Comparison of ENCODE assay signal across 20 cellular contexts in the genomic region with DNA sequence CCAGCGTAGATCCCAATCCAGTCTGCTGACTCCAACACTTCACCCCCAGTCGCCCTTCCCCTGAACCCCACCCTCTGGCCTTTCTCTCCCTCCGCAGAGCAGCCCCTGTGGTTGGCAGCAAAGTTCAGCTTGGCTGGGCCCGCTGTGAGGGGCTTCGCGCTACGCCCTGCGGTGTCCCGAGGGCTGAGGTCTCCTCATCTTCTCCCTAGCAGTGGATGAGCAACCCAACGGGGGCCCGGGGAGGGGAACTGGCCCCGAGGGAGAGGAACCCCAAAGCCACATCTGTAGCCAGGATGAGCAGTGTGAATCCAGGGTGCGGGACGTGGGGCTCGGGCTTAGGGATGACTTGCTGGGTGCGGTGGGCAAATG. TPM values are rescaled to one million over a fixed set of nuclear protein-coding genes. Genes with fewer than 3 reads are reported as not detected.
A peak's percentile ranks its signal among the peaks of the same experiment; 100 is the strongest.
DNase-seq lines count a peak whose midpoint lies in the region; ATAC-seq and TF ChIP-seq lines count a peak whose summit lies in the region.
"Had no signal": no experiment of that assay in that cellular context is flagged by ENCODE, and none has a peak within 500 bp of the region (broad histone marks: within the 10 kb centered on the region; RNA-seq: fewer than 3 reads in every experiment).

No MANE protein-coding gene starts in this region.

- H3K27me3 ChIP-seq in mucosa of rectum (ENCODE audit: control insufficient read depth in 2 of 2, insufficient read depth in 2 of 2, low read length in 2 of 2) = peaks cover 22 to 35% of the 10 kb centered on the region in 2 donors
- peaks cover 43% of the 10 kb centered on the region for H3K27me3 ChIP-seq in suprapubic skin

- peak overlapping the region in 1 of 2 donors; percentile 6 for H3K9ac ChIP-seq in mucosa of rectum (ENCODE audit: low read depth in 1 of 2, low read length in 2 of 2)

- POLR2A ChIA-PET in activated B cell treated with CpG ODN at 0.5 μM for 24 hours (lab: Charles Lee) = no interaction called here

- H3K27ac ChIP-seq in mucosa of rectum (ENCODE audit: low read depth in 2 of 2, low read length in 2 of 2) (peak overlapping the region; percentile 23 to 52), suprapubic skin (peak overlapping the region; percentile 13)
- H3K27ac ChIP-seq: neutrophil, RWPE1 had no signal

- TF ChIP-seq CTCF in activated B cell treated with CpG ODN at 0.5 μM for 24 hours (IDR thresholded peaks at IDR 0.05) (no peak), endothelial cell (IDR thresholded peaks at IDR 0.05; ENCODE audit: unreplicated experiment) (no peak), suprapubic skin (IDR thresholded peaks at IDR 0.05) (no peak)

- H3K4me1 Mint-ChIP-seq in activated B cell treated with CpG ODN at 0.5 μM for 24 hours (peaks cover 10% of the 10 kb centered on the region), endothelial cell (ENCODE audit: unreplicated experiment) (peaks cover 5% of the 10 kb centered on the region)
- H3K4me1 Mint-ChIP-seq: GM23338 had no signal

- peak; percentile 14 for DNase-seq in activated B cell treated with CpG ODN at 0.5 μM for 24 hours
- no peak for DNase-seq in endothelial cell (ENCODE audit: low spot score)
- DNase-seq in suprapubic skin (ENCODE audit: low spot score in 2 of 2) = no peak
- DNase-seq in NCI-H2107 treated with DMSO at 0.1 percent for 48 hours (lab: John Stamatoyannopoulos, UW; ENCODE audit: unreplicated experiment) = no peak
- no peak for DNase-seq in activated T-cell treated with anti-CD3 and anti-CD28 coated beads, Interleukin-2, amount 50 U/mL, for 48 hours
- no peak for DNase-seq in GDM1 (lab: John Stamatoyannopoulos, UW)
- DNase-seq in left colon = no peak
- DNase-seq: activated CD8-positive, alpha-beta T cell treated with anti-CD3 and anti-CD28 coated beads for 36 hours; midbrain; NCI-H1436; NCI-H226 had no signal

- H3K9me3 ChIP-seq in mucosa of rectum (ENCODE audit: control insufficient read depth in 2 of 2, low read length in 2 of 2) = no peaks in the 10 kb centered on the region
- H3K9me3 ChIP-seq in suprapubic skin = no peaks in the 10 kb centered on the region
- H3K9me3 ChIP-seq: neutrophil had no signal

- no peak for TF ChIP-seq EP300 in suprapubic skin (IDR thresholded peaks at IDR 0.05)

- no peaks in the 10 kb centered on the region for H3K36me3 ChIP-seq in mucosa of rectum (ENCODE audit: control insufficient read depth in 2 of 2, insufficient read depth in 2 of 2, low read length in 2 of 2)
- no peaks in the 10 kb centered on the region for H3K36me3 ChIP-seq in suprapubic skin
- H3K36me3 ChIP-seq: neutrophil had no signal

- CTCF ChIA-PET in activated B cell treated with CpG ODN at 0.5 μM for 24 hours (lab: Charles Lee) = no interaction called here

- peaks cover 17% of the 10 kb centered on the region for H3K27me3 Mint-ChIP-seq in activated B cell treated with CpG ODN at 0.5 μM for 24 hours
- peaks cover 35% of the 10 kb centered on the region for H3K27me3 Mint-ChIP-seq in endothelial cell (ENCODE audit: unreplicated experiment)

- peak overlapping the region in 1 of 2 donors; percentile 6 for H3K4me3 ChIP-seq in mucosa of rectum (ENCODE audit: low read length in 2 of 2)
- peak overlapping the region; percentile 54 for H3K4me3 ChIP-seq in suprapubic skin
- H3K4me3 ChIP-seq: GM23338, smooth muscle cell had no signal

- H3K36me3 Mint-ChIP-seq in activated B cell treated with CpG ODN at 0.5 μM for 24 hours (ENCODE audit: low read depth) (no peaks in the 10 kb centered on the region), endothelial cell (ENCODE audit: low read depth, unreplicated experiment) (peaks cover 28% of the 10 kb centered on the region)
- H3K36me3 Mint-ChIP-seq: activated naive CD8-positive, alpha-beta T cell treated with anti-CD3 and anti-CD28 coated beads, Interleukin-2, amount 10 ng/mL, durations not matched to agents 7 days and 5 days had no signal

- ATAC-seq in activated B cell treated with CpG ODN at 0.5 μM for 24 hours (ENCODE audit: low read depth) (no peak), left colon (no peak)
- ATAC-seq: activated CD8-positive, alpha-beta T cell treated with anti-CD3 and anti-CD28 coated beads for 36 hours; GM23338 had no signal

- 86% methylated on average over 12 of the region's 16 CpGs for WGBS in suprapubic skin

- no peak for TF ChIP-seq POLR2A in suprapubic skin (IDR thresholded peaks at IDR 0.05)

- H3K4me3 Mint-ChIP-seq in activated B cell treated with CpG ODN at 0.5 μM for 24 hours = no peak overlapping the region
- peak overlapping the region; percentile 96 for H3K4me3 Mint-ChIP-seq in endothelial cell (ENCODE audit: unreplicated experiment)
- H3K4me3 Mint-ChIP-seq: activated CD8-positive, alpha-beta T cell treated with anti-CD3 and anti-CD28 coated beads for 36 hours; activated naive CD8-positive, alpha-beta T cell treated with anti-CD3 and anti-CD28 coated beads, Interleukin-2, amount 10 ng/mL, durations not matched to agents 7 days and 5 days; activated T-helper 1 cell treated with anti-CD3 and anti-CD28 coated beads, Interleukin-12 subunit alpha, Interleukin-12 subunit beta, Interleukin-2, Interleukin-4 antibody, amounts not matched to agents 30 ng/mL and 10 ng/mL and 1 ng/mL, durations not matched to agents 14 hours and 24 hours and 36 hours; central memory CD8-positive, alpha-beta T cell; GM23338 had no signal

- H3K4me1 ChIP-seq in mucosa of rectum (ENCODE audit: control insufficient read depth in 2 of 2, insufficient read depth in 2 of 2, low read length in 2 of 2) (peaks cover 0 to 8% of the 10 kb centered on the region in 2 donors), suprapubic skin (peaks cover 12% of the 10 kb centered on the region)

- intact Hi-C loops in activated B cell treated with CpG ODN at 0.5 μM for 24 hours (cut with micrococcal nuclease) (loop anchor here (10.0 kb wide), 1 partner anchor 52 kb away; a partner anchor contains a TSS), left colon (cut with DNase I, micrococcal nuclease) (no loop called here)

- H3K27ac Mint-ChIP-seq in activated B cell treated with CpG ODN at 0.5 μM for 24 hours = no peak overlapping the region
- H3K27ac Mint-ChIP-seq in endothelial cell (ENCODE audit: unreplicated experiment) = peak overlapping the region; percentile 91
- H3K27ac Mint-ChIP-seq: activated CD8-positive, alpha-beta T cell treated with anti-CD3 and anti-CD28 coated beads for 36 hours; activated naive CD8-positive, alpha-beta T cell treated with anti-CD3 and anti-CD28 coated beads, Interleukin-2, amount 10 ng/mL, durations not matched to agents 7 days and 5 days; activated T-helper 1 cell treated with anti-CD3 and anti-CD28 coated beads, Interleukin-12 subunit alpha, Interleukin-12 subunit beta, Interleukin-2, Interleukin-4 antibody, amounts not matched to agents 30 ng/mL and 10 ng/mL and 1 ng/mL, durations not matched to agents 14 hours and 24 hours and 36 hours; GM23338 had no signal

- H3K9me3 Mint-ChIP-seq in activated B cell treated with CpG ODN at 0.5 μM for 24 hours = no peaks in the 10 kb centered on the region
- no peaks in the 10 kb centered on the region for H3K9me3 Mint-ChIP-seq in endothelial cell (ENCODE audit: unreplicated experiment)
- H3K9me3 Mint-ChIP-seq: activated CD8-positive, alpha-beta T cell treated with anti-CD3 and anti-CD28 coated beads for 36 hours; activated naive CD8-positive, alpha-beta T cell treated with anti-CD3 and anti-CD28 coated beads, Interleukin-2, amount 10 ng/mL, durations not matched to agents 7 days and 5 days; activated T-helper 1 cell treated with anti-CD3 and anti-CD28 coated beads, Interleukin-12 subunit alpha, Interleukin-12 subunit beta, Interleukin-2, Interleukin-4 antibody, amounts not matched to agents 30 ng/mL and 10 ng/mL and 1 ng/mL, durations not matched to agents 14 hours and 24 hours and 36 hours; central memory CD8-positive, alpha-beta T cell; GM23338 had no signal

RNA-seq across cellular contexts. Expression of a gene that starts 0.6 kb away (rescaled TPM):
- total RNA-seq in activated B cell treated with CpG ODN at 0.5 μM for 24 hours (not detected in 2 replicates), endothelial cell (ENCODE audit: unreplicated experiment) (945 TPM), suprapubic skin (10 to 100 TPM; 12.2 to 49.6 (median 28.6) TPM), left colon (10 to 100 TPM; 14.3 to 17.2 TPM)

RNA-seq across cellular contexts. Expression of a gene that starts 24.0 kb away (rescaled TPM):
- total RNA-seq in activated B cell treated with CpG ODN at 0.5 μM for 24 hours (16.6 and 17.1 TPM in 2 replicates), endothelial cell (ENCODE audit: unreplicated experiment) (38.9 TPM), suprapubic skin (10 to 100 TPM; 43.5 to 73.2 (median 63.5) TPM), left colon (100 to 1,000 TPM; 152 to 211 TPM)

RNA-seq across cellular contexts. Expression of a gene that starts 49.1 kb away (rescaled TPM):
- total RNA-seq in activated B cell treated with CpG ODN at 0.5 μM for 24 hours (1.5 and 2.2 TPM in 2 replicates), endothelial cell (ENCODE audit: unreplicated experiment) (293 TPM), suprapubic skin (10 to 100 TPM in 1 of 4 donors, 1 to 10 TPM in 3; 3.8 to 13.1 (median 6.3) TPM), left colon (1 to 10 TPM; 1.3 to 2.1 TPM)
- total RNA-seq: HT-29 had no signal

Comparison
In these comparisons a context has a peak if more than half of its experiments do, and no peak if none do; other contexts are left out.
1. RNA of a gene that starts 0.6 kb away (total RNA-seq): 945 TPM in endothelial cell (single experiment); 12.2 to 49.6 TPM in suprapubic skin, 14.3 to 17.2 TPM in left colon and not detected in activated B cell treated with CpG ODN at 0.5 μM for 24 hours; every median in the first group is over 10 times any median in the second.
2. RNA of a gene that starts 49.1 kb away (total RNA-seq): 293 TPM in endothelial cell (single experiment); 3.8 to 13.1 TPM in suprapubic skin, 1.5 to 2.2 TPM in activated B cell treated with CpG ODN at 0.5 μM for 24 hours and 1.3 to 2.1 TPM in left colon; every median in the first group is over 10 times any median in the second.